In the genomic region with DNA sequence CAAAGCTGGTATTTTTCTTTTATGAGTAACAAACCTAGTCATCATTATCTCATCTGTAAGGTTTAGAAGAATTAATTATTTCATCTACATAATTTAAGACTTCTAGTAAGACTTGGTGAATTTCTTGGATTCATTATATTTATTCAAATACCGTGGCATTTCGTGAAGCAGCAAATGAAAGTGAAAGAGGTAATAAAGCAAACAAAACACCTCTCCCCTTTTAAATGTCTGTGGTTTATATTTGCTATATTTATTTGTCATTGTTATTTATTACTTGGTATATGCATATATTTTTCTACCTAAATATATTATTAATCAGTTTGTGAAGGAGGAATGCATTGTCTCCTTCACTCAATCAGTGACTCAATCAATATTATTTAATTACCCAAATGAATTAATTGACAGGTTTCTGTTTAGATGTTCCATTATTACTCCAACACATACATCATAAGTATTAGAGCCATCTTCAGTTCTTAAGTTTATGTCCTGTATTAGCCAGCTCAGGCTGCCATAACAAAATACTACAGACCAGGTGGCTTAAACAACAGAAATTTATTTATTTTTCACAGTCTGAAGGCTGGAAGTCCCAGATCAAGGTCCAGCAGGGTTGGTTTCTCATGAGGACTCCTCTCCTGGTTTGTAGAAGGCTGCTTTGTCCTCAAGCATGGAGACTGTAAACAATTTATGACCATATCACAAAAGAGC, we compare ENCODE assay signal across 18 cellular contexts. TPM values are rescaled to one million over a fixed set of nuclear protein-coding genes. Genes with fewer than 3 reads are reported as not detected.
DNase-seq lines count a peak whose midpoint lies in the region; ATAC-seq, FAIRE-seq and TF ChIP-seq lines count a peak whose summit lies in the region.
"Had no signal": no experiment of that assay in that cellular context is flagged by ENCODE, and none has a peak within 500 bp of the region (broad histone marks: within the 10 kb centered on the region; RNA-seq: fewer than 3 reads in every experiment).

No MANE protein-coding gene starts in this region.

- no peak overlapping the region for H4K5ac ChIP-seq in mesendoderm (ENCODE audit: low read length)

- H3K36me3 ChIP-seq in WERI-Rb-1 (no peaks in the 10 kb centered on the region), mesendoderm (ENCODE audit: control insufficient read depth, insufficient read depth, low read length) (no peaks in the 10 kb centered on the region)
- H3K36me3 ChIP-seq: ascending aorta, tibial artery had no signal

- H3K4me3 Mint-ChIP-seq in immature natural killer cell: peak overlapping the region; percentile 52 to 79 (median 69)
- H3K4me3 Mint-ChIP-seq: CD4-positive, alpha-beta T cell had no signal

- peak overlapping the region; percentile 39 to 77 (median 58) for H3K27ac Mint-ChIP-seq in immature natural killer cell
- H3K27ac Mint-ChIP-seq: CD4-positive, alpha-beta T cell had no signal

- no peak overlapping the region for H3K9ac ChIP-seq in mesendoderm (ENCODE audit: low read length)
- H3K9ac ChIP-seq: parathyroid adenoma, SK-N-SH had no signal

- H3K27me3 Mint-ChIP-seq in immature natural killer cell (ENCODE audit: low read depth in 3 of 3): peaks cover 0 to 2% (median 0%) of the 10 kb centered on the region in 3 donors
- H3K27me3 Mint-ChIP-seq: CD4-positive, alpha-beta T cell had no signal

- TF ChIP-seq CTCF in WERI-Rb-1 (IDR thresholded peaks at IDR 0.05; ENCODE audit: low read depth, low read length): no peak

- no peaks in the 10 kb centered on the region for H3K79me1 ChIP-seq in mesendoderm (ENCODE audit: low read length)

- no peaks in the 10 kb centered on the region for H3K9me3 Mint-ChIP-seq in immature natural killer cell
- H3K9me3 Mint-ChIP-seq: CD4-positive, alpha-beta T cell had no signal

- WGBS in mesendoderm (ENCODE audit: extremely low coverage, insufficient coverage, low lambda C conversion rate): no CpG with 5 or more reads among the region's 2 CpGs

- no peak for DNase-seq in GM18507 (ENCODE audit: extremely low spot score, insufficient read length, low read depth)
- DNase-seq in immature natural killer cell: peak; percentile 20 to 28 (median 26)
- DNase-seq in WERI-Rb-1: no peak
- DNase-seq in mesendoderm: no peak
- no peak for DNase-seq in NCI-H2029 (lab: John Stamatoyannopoulos, UW)
- DNase-seq: activated CD4-positive, CD25-positive, alpha-beta regulatory T cell; activated T-cell treated with anti-CD3 and anti-CD28 coated beads, Interleukin-2, amount 50 U/mL, for 48 hours; CD4-positive, alpha-beta T cell; dorsolateral prefrontal cortex; GF-D8; SK-N-SH; tibial artery had no signal

- ATAC-seq in GM21381 (IDR thresholded peaks at IDR 0.05; ENCODE audit: unreplicated experiment) (peak; percentile 60), HG03342 (IDR thresholded peaks at IDR 0.05; ENCODE audit: unreplicated experiment) (peak; percentile 64), GM18873 (IDR thresholded peaks at IDR 0.05; ENCODE audit: low FRiP score, unreplicated experiment) (no peak)

- H3K23ac ChIP-seq in mesendoderm (ENCODE audit: low read length): no peak overlapping the region

- no peak overlapping the region for H3K18ac ChIP-seq in mesendoderm (ENCODE audit: low read length)

- H2BK5ac ChIP-seq in mesendoderm (ENCODE audit: low read length): no peak overlapping the region

- H3K4me2 ChIP-seq in mesendoderm (ENCODE audit: low read length): no peak overlapping the region
- H3K4me2 ChIP-seq: SK-N-SH had no signal

- no peaks in the 10 kb centered on the region for H3K79me2 ChIP-seq in mesendoderm (ENCODE audit: control insufficient read depth, insufficient read depth, low read length)
- H3K79me2 ChIP-seq: parathyroid adenoma had no signal

- H3K36me3 Mint-ChIP-seq in immature natural killer cell: no peaks in the 10 kb centered on the region

- FAIRE-seq in GM18507 (lab: Jason Lieb, UNC): peak; percentile 49

- no peak overlapping the region for H2BK120ac ChIP-seq in mesendoderm (ENCODE audit: low read depth, low read length)

- H3K27ac ChIP-seq in WERI-Rb-1 (no peak overlapping the region), mesendoderm (ENCODE audit: low read depth, low read length) (no peak overlapping the region)
- H3K27ac ChIP-seq: ascending aorta, dorsolateral prefrontal cortex, HL-60, parathyroid adenoma, tibial artery had no signal

- H3K4me3 ChIP-seq in WERI-Rb-1 (ENCODE audit: low read depth, low read length) (no peak overlapping the region), mesendoderm (ENCODE audit: low read length) (no peak overlapping the region)
- H3K4me3 ChIP-seq: ascending aorta, dorsolateral prefrontal cortex, tibial artery had no signal

- H4K8ac ChIP-seq in mesendoderm (ENCODE audit: low read depth, low read length): no peak overlapping the region

- no peaks in the 10 kb centered on the region for H3K4me1 ChIP-seq in mesendoderm (ENCODE audit: control insufficient read depth, low read depth, low read length)
- H3K4me1 ChIP-seq: parathyroid adenoma had no signal

- H3K56ac ChIP-seq in mesendoderm (ENCODE audit: low read length): no peak overlapping the region

- no peak overlapping the region for H2BK15ac ChIP-seq in mesendoderm (replicated peaks; ENCODE audit: low read depth)

- no peaks in the 10 kb centered on the region for H3K9me3 ChIP-seq in WERI-Rb-1 (ENCODE audit: severe bottlenecking)
- H3K9me3 ChIP-seq: ascending aorta, SK-N-SH, tibial artery had no signal

- H3K4me1 Mint-ChIP-seq in immature natural killer cell: peaks cover 28 to 40% of the 10 kb centered on the region in 2 donors

- H3K27me3 ChIP-seq in WERI-Rb-1 (ENCODE audit: insufficient read depth, low read depth, severe bottlenecking) (no peaks in the 10 kb centered on the region), mesendoderm (ENCODE audit: insufficient read depth, low read length, poor library complexity) (no peaks in the 10 kb centered on the region)
- H3K27me3 ChIP-seq: ascending aorta, dorsolateral prefrontal cortex, tibial artery had no signal

- H3K4ac ChIP-seq in mesendoderm (ENCODE audit: low read depth, low read length): no peak overlapping the region

- H2AK5ac ChIP-seq in mesendoderm (ENCODE audit: low read length): no peak overlapping the region

RNA-seq across cellular contexts. Expression of a gene that starts 6.6 kb away (rescaled TPM):
- polyA plus RNA-seq in immature natural killer cell: under 1 TPM in 1 of 3 donors, not detected in 2; 0.13 TPM
- 0.10 TPM for polyA plus RNA-seq in mesendoderm (2013, experiment 1 of 2)
- 0.15 TPM for polyA plus RNA-seq in mesendoderm (2013, experiment 2 of 2)

Comparison
In these comparisons a context has a peak if more than half of its experiments do, and no peak if none do; other contexts are left out.
1. DNase-seq: peak in immature natural killer cell (3 of 3); none in GM18507 (single experiment), WERI-Rb-1 (single experiment), mesendoderm (single experiment) and NCI-H2029 (single experiment).